ENCODE assay signal across 9 cellular contexts in the genomic region with DNA sequence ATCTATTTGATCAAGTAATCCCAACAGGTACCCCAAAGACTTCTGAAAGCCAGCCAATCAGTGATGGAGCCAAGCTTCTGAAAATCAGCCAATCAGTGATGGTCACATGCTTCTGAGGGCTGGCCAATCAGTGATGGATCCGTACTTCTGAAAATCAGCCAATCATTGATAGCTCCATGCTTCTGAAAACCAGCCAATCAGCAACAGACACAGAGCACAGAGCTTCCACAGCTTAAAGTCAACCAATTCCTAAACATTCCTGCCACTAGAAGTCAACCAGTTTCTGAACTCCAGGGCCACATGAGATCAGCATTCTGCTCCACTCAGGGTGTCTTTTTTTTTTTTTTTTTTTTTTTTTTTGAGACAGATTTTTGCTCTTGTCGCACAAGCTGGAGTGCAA. TPM values are rescaled to one million over a fixed set of nuclear protein-coding genes. Genes with fewer than 3 reads are reported as not detected.
DNase-seq lines count a peak whose midpoint lies in the region; ATAC-seq and TF ChIP-seq lines count a peak whose summit lies in the region.
"Had no signal": no experiment of that assay in that cellular context is flagged by ENCODE, and none has a peak within 500 bp of the region (broad histone marks: within the 10 kb centered on the region; RNA-seq: fewer than 3 reads in every experiment).

No MANE protein-coding gene starts in this region.

- DNase-seq in G401 (ENCODE audit: low spot score) (peak; percentile 36), NCI-H446 treated with DMSO at 0.1 percent for 48 hours (lab: John Stamatoyannopoulos, UW) (peak; percentile 20), fibroblast of peridontal ligament (ENCODE audit: extremely low read depth) (peak; percentile 75), NCI-H187 treated with DMSO at 0.1 percent for 48 hours (lab: John Stamatoyannopoulos, UW) (no peak), putamen (ENCODE audit: low spot score) (no peak), mucosa of descending colon (no peak)
- DNase-seq: Kasumi-1; stimulated activated CD8-positive, alpha-beta memory T cell treated with anti-CD3 and anti-CD28 coated beads, Interleukin-4, amount 100 ng/mL, for 48 hours had no signal

- ATAC-seq in mucosa of descending colon: no peak

- H3K4me1 ChIP-seq in mucosa of descending colon (ENCODE audit: low read depth): no peaks in the 10 kb centered on the region

- TF ChIP-seq CTCF in mucosa of descending colon (IDR thresholded peaks at IDR 0.05): no peak

- H3K9me3 ChIP-seq in mucosa of descending colon: no peaks in the 10 kb centered on the region

- intact Hi-C loops in mucosa of descending colon (cut with DNase I, micrococcal nuclease): no loop called here

- in situ Hi-C loops in G401 (cut with HindIII; ENCODE audit: low sequenced_read_pairs): loop anchor here (10.0 kb wide), 1 partner anchor 50 kb away; no protein-coding TSS in a partner anchor

- H3K4me3 ChIP-seq in mucosa of descending colon: no peak overlapping the region

- no peaks in the 10 kb centered on the region for H3K36me3 ChIP-seq in mucosa of descending colon (ENCODE audit: low read depth)

RNA-seq across cellular contexts. Expression of gene HSD17B14, which starts 8.2 kb away (rescaled TPM):
- total RNA-seq in G401 (2014; rRNA removed; shearing (Covaris generic)): 62.8 and 69.0 TPM in 2 replicates
- total RNA-seq in mucosa of descending colon: 10 to 100 TPM in 1 of 3 donors, 1 to 10 TPM in 2; 2.4 to 10.1 (median 2.4) TPM

RNA-seq across cellular contexts. Expression of gene PLEKHA4, which starts 23.9 kb away (rescaled TPM):
- 12.4 and 20.4 TPM in 2 replicates for total RNA-seq in G401 (2014; rRNA removed; shearing (Covaris generic))
- total RNA-seq in mucosa of descending colon: 10 to 100 TPM in 2 of 3 donors, 1 to 10 TPM in 1; 4.6 to 30.2 (median 21.5) TPM

RNA-seq across cellular contexts. Expression of gene PPP1R15A, which starts 27.7 kb away (rescaled TPM):
- total RNA-seq in G401 (2014; rRNA removed; shearing (Covaris generic)): 44.0 and 58.7 TPM in 2 replicates
- 10 to 100 TPM; 31.8 to 47.7 (median 44.6) TPM for total RNA-seq in mucosa of descending colon

RNA-seq across cellular contexts. Expression of gene BCAT2, which starts 33.6 kb away (rescaled TPM):
- 43.4 and 44.1 TPM in 2 replicates for total RNA-seq in G401 (2014; rRNA removed; shearing (Covaris generic))
- 10 to 100 TPM; 46.6 to 82.6 (median 57.4) TPM for total RNA-seq in mucosa of descending colon

RNA-seq across cellular contexts. Expression of gene TULP2, which starts 54.1 kb away (rescaled TPM):
- not detected in 2 replicates for total RNA-seq in G401 (2014; rRNA removed; shearing (Covaris generic))
- total RNA-seq in mucosa of descending colon: under 1 TPM in 1 of 3 donors, not detected in 2; 0.32 TPM
- total RNA-seq: osteocyte had no signal

Comparison
In these comparisons a context has a peak if more than half of its experiments do, and no peak if none do; other contexts are left out.
1. DNase-seq: peak in G401 (single experiment), NCI-H446 treated with DMSO at 0.1 percent for 48 hours (single experiment) and fibroblast of peridontal ligament (single experiment); none in NCI-H187 treated with DMSO at 0.1 percent for 48 hours (single experiment), putamen (single experiment) and mucosa of descending colon (0 of 3).